ENCODE assay signal across 8 cellular contexts in genomic region chr11:22302368-22302767, GRCh38. TPM values are rescaled to one million over a fixed set of nuclear protein-coding genes. Genes with fewer than 3 reads are reported as not detected.
"Had no signal": no experiment of that assay in that cellular context is flagged by ENCODE, and none has a peak within 500 bp of the region (broad histone marks: within the 10 kb centered on the region; RNA-seq: fewer than 3 reads in every experiment).

No MANE protein-coding gene starts in this region.

- H3K4me3 ChIP-seq: GM12878 had no signal

- ATAC-seq: GM12878 had no signal

- DNase-seq: GDM1, GF-D8 had no signal

- FAIRE-seq: G401.6, GM12878, GM12891, GM12892, GM18507, GM19239 had no signal

RNA-seq across cellular contexts. Expression of gene SLC17A6, which starts 35.8 kb away (rescaled TPM):
- total RNA-seq: GM12878 had no signal
- polyA plus RNA-seq: GM12878 had no signal
